Comparison of ENCODE assay signal across 8 cellular contexts in genomic region chr1:35769759-35770446, GRCh38. TPM values are rescaled to one million over a fixed set of nuclear protein-coding genes. Genes with fewer than 3 reads are reported as not detected.
DNase-seq lines count a peak whose midpoint lies in the region; ATAC-seq and TF ChIP-seq lines count a peak whose summit lies in the region.

Gene CLSPN (minus strand): TSS chr1:35769978. CDS start chr1:35769870, 108 bp downstream.

- no peak within 1 kb of the TSS for H4K91ac ChIP-seq in IMR-90 (ENCODE audit: insufficient read depth, low read depth, low read length)

- peak within 1 kb of the TSS; percentile 15; the same call in 1 of the 2 replicates for H3K14ac ChIP-seq in IMR-90 (replicated peaks; ENCODE audit: low read depth, low read length)

- peak within 1 kb of the TSS; percentile 49 for H3K23ac ChIP-seq in IMR-90 (ENCODE audit: low read depth, low read length)

- peak within 1 kb of the TSS; percentile 80 for H3K9ac ChIP-seq in IMR-90 (ENCODE audit: low read depth, low read length)

- peak within 1 kb of the TSS; percentile 99 for H2AFZ ChIP-seq in IMR-90 (replicated peaks; ENCODE audit: low read length, poor library complexity)

- no peak within 1 kb of the TSS for H4K5ac ChIP-seq in IMR-90 (ENCODE audit: low read depth, low read length)

- H3K27ac ChIP-seq in IMR-90 (ENCODE audit: insufficient read depth, low read length), result peak within 1 kb of the TSS; percentile 88

- H3K4me3 ChIP-seq in IMR-90 (ENCODE audit: insufficient read depth, low read depth, low read length) (peak within 1 kb of the TSS; percentile 82), epithelial cell of esophagus (ENCODE audit: low read length) (peak within 1 kb of the TSS; percentile 80), mucosa of descending colon (peak within 1 kb of the TSS; percentile 56)

- POLR2A ChIA-PET in IMR-90 (lab: Charles Lee; ENCODE audit: unreplicated experiment), result no interaction called here

- H3K56ac ChIP-seq in IMR-90 (ENCODE audit: extremely low read depth, insufficient read depth, low read length), result peak within 1 kb of the TSS; percentile 80

- 0% methylated on average over 9 of the region's 34 CpGs; no CpG with 5 or more reads in 1 of the 2 experiments for WGBS in IMR-90 (ENCODE audit: extremely low coverage in 2 of 2, insufficient read length in 1 of 2), 2 experiments

- CTCF ChIA-PET in IMR-90 (lab: Yijun Ruan, JAX), result interaction anchor here (0.8 to 1.6 kb wide), 2 partner anchors 201 to 214 kb away, joined by 4 read pairs; no protein-coding TSS in a partner anchor

- H3K4me1 ChIP-seq in IMR-90 (ENCODE audit: control insufficient read depth, insufficient read depth, low read length) (peaks cover 2% of the 10 kb centered on the region), mucosa of descending colon (ENCODE audit: low read depth) (peaks cover 3% of the 10 kb centered on the region)

- no peak within 1 kb of the TSS for H2BK15ac ChIP-seq in IMR-90 (ENCODE audit: low read depth, low read length)

- H3K36me3 ChIP-seq in IMR-90 (ENCODE audit: control insufficient read depth, insufficient read depth, low read length) (no peaks in the 10 kb centered on the region), mucosa of descending colon (ENCODE audit: low read depth) (no peaks in the 10 kb centered on the region)

- H3K9me3 ChIP-seq in IMR-90 (ENCODE audit: control insufficient read depth, insufficient read depth, low read length) (no peaks in the 10 kb centered on the region), mucosa of descending colon (no peaks in the 10 kb centered on the region)

- H2BK120ac ChIP-seq in IMR-90 (ENCODE audit: low read depth, low read length), result no peak within 1 kb of the TSS

- in situ Hi-C loops in IMR-90 (cut with MboI; ENCODE audit: low sequenced_read_pairs), result loop anchor here (5.0 kb wide), 1 partner anchor 198 kb away; the partner anchor contains the start of gene TFAP2E

- H3K27me3 ChIP-seq in IMR-90 (ENCODE audit: control insufficient read depth, insufficient read depth, low read length), result no peaks in the 10 kb centered on the region

- intact Hi-C loops in IMR-90 (cut with micrococcal nuclease) (loop anchor here (5.0 to 10.0 kb wide), 3 partner anchors 43 to 568 kb away; partner anchors contain the start of gene PSMB2), mucosa of descending colon (cut with DNase I, micrococcal nuclease) (loop anchor here in 1 of 2 donors (10.0 kb wide), 1 partner anchor 205 kb away; no protein-coding TSS in a partner anchor)

- H3K79me1 ChIP-seq in IMR-90 (ENCODE audit: low read depth in 1 of 2, low read length in 2 of 2), result peaks cover 10 to 22% of the 10 kb centered on the region in 2 experiments

- no peak within 1 kb of the TSS for H2BK20ac ChIP-seq in IMR-90 (ENCODE audit: low read depth, low read length)

- ATAC-seq in GM21528 (IDR thresholded peaks at IDR 0.05; ENCODE audit: low FRiP score, unreplicated experiment), result peak; percentile 92
- ATAC-seq in IMR-90 (ENCODE audit: low read depth), result peak; percentile 97
- ATAC-seq in mucosa of descending colon, result peak; percentile 98

- no peaks in the 10 kb centered on the region; the same call in 1 of the 2 replicates for H4K20me1 ChIP-seq in IMR-90 (ENCODE audit: insufficient read depth, low read length)

- peak within 1 kb of the TSS; percentile 89 for H2AK9ac ChIP-seq in IMR-90 (replicated peaks; ENCODE audit: low read depth, low read length, poor library complexity)

- TF ChIP-seq CTCF in IMR-90 (conservative IDR thresholded peaks at IDR 0.05; ENCODE audit: low read depth, low read length), result no peak
- peak; percentile 2 for TF ChIP-seq CTCF in epithelial cell of esophagus (IDR thresholded peaks at IDR 0.05; ENCODE audit: insufficient read depth, low read depth, low read length, missing control alignments)
- TF ChIP-seq CTCF in mucosa of descending colon (IDR thresholded peaks at IDR 0.05), result no peak

- no peak within 1 kb of the TSS; the same call in 1 of the 2 replicates for H3K18ac ChIP-seq in IMR-90 (ENCODE audit: low read depth, low read length)

- BruUV-seq in IMR-90 (replicated peaks; lab: Mats Ljungman, UMichigan), result no TSS peak

- DNase-seq in DMS 273 (lab: John Stamatoyannopoulos, UW; ENCODE audit: unreplicated experiment) (peak; percentile 98), IMR-90 (peak; percentile 94), OCI-M1 (lab: John Stamatoyannopoulos, UW) (peak; percentile 98), activated T-cell treated with anti-CD3 and anti-CD28 coated beads for 24 hours (ENCODE audit: low read depth) (peak; percentile 95), epithelial cell of esophagus (ENCODE audit: low read depth) (peak; percentile 97), mucosa of descending colon (peak; percentile 95)
- DNase-seq in stimulated activated CD8-positive, alpha-beta memory T cell treated with anti-CD3 and anti-CD28 coated beads, Interleukin-4, amount 100 ng/mL, for 24 hours (ENCODE audit: low read depth), result peak; percentile 94

- H4K8ac ChIP-seq in IMR-90 (ENCODE audit: low read depth in 2 of 2, low read length in 2 of 2), result peak within 1 kb of the TSS; percentile 32 to 85; a peak in 3 of 4 replicates

- no peak for TF ChIP-seq RAD21 in IMR-90 (IDR thresholded peaks at IDR 0.05; ENCODE audit: low read length)

- peak within 1 kb of the TSS; percentile 14 for H3K4ac ChIP-seq in IMR-90 (ENCODE audit: low read depth, low read length)

- no peaks in the 10 kb centered on the region for H3K9me1 ChIP-seq in IMR-90 (ENCODE audit: insufficient read depth, low read length)

- peak within 1 kb of the TSS; percentile 61 for H2BK5ac ChIP-seq in IMR-90 (ENCODE audit: low read depth, low read length, poor library complexity, severe bottlenecking)

- peak; percentile 81; the same call in 1 of the 2 replicates for TF ChIP-seq POLR2A in IMR-90 (IDR thresholded peaks at IDR 0.05; ENCODE audit: low read depth, low read length)

- no peak within 1 kb of the TSS for H2AK5ac ChIP-seq in IMR-90 (ENCODE audit: low read depth, low read length)

- dilution Hi-C loops in IMR-90 (cut with HindIII; ENCODE audit: low sequenced_read_pairs, unreplicated experiment), result no loop called here

- H3K4me2 ChIP-seq in IMR-90 (ENCODE audit: low read depth, low read length), result peak within 1 kb of the TSS; percentile 94

TF ChIP-seq in IMR-90, 13 proteins besides CTCF, POLR2A, EP300 and RAD21:
- TF ChIP-seq ELK1 (IDR thresholded peaks at IDR 0.05; ENCODE audit: borderline replicate concordance, low read depth, low read length) (no peak), MAZ (IDR thresholded peaks at IDR 0.05; ENCODE audit: borderline replicate concordance, low read depth, low read length) (0 out of 2 replicates have a peak, but pooled peaks have one; percentile 35), MXI1 (IDR thresholded peaks at IDR 0.05; ENCODE audit: borderline replicate concordance, low read depth, low read length) (peak; percentile 86)

RNA-seq across cellular contexts. Expression of gene CLSPN, which starts in this region (rescaled TPM):
- total RNA-seq in IMR-90 (2012; rRNA removed) (14.3 and 14.4 TPM in 2 replicates), mucosa of descending colon (1 to 10 TPM; 1.4 to 8.6 (median 2.3) TPM)
- 4.9 and 6.2 TPM in 2 replicates for polyA plus RNA-seq in IMR-90 (2012; rRNA removed)
- polyA plus RNA-seq in IMR-90 (2012; cell fraction: cytosol; rRNA removed), result 1.1 and 1.7 TPM in 2 replicates
- 0.59 and 3.8 TPM in 2 replicates for polyA plus RNA-seq in IMR-90 (2012; cell fraction: nucleus; rRNA removed; ENCODE audit: low replicate concordance)

Comparison
In these comparisons a context has a peak if more than half of its experiments do, and no peak if none do; other contexts are left out.
1. Peak in every context shown above with its lines: DNase-seq, ATAC-seq, H3K4me3 ChIP-seq and H3K27ac ChIP-seq.